Comparison of ENCODE assay signal across 8 cellular contexts in genomic region chr5:65035212-65036206, GRCh38.
DNase-seq lines count a peak whose midpoint lies in the region; ATAC-seq and TF ChIP-seq lines count a peak whose summit lies in the region.

No MANE protein-coding gene starts in this region.

- H3K27me3 Mint-ChIP-seq in WTC11 (ENCODE audit: low read depth), result peaks cover 17% of the 10 kb centered on the region

- TF ChIP-seq CTCF in WTC11 (IDR thresholded peaks at IDR 0.05) (no peak), cardiac fibroblast (IDR thresholded peaks at IDR 0.05; ENCODE audit: low read depth, low read length) (no peak)

- peak overlapping the region; percentile 70 for H3K4me3 Mint-ChIP-seq in WTC11

- POLR2A ChIA-PET in WTC11 (lab: Charles Lee), result interaction anchor here (0.5 to 2.2 kb wide), 6 partner anchors 36 to 529 kb away, joined by 3 to 10 read pairs (median 4); no protein-coding TSS in a partner anchor

- DNase-seq in DMS153 (lab: John Stamatoyannopoulos, UW) (peak; percentile 47), DMS153 treated with DMSO at 0.1 percent for 48 hours (lab: John Stamatoyannopoulos, UW; ENCODE audit: unreplicated experiment) (no peak), NCI-H2196 (lab: John Stamatoyannopoulos, UW; ENCODE audit: unreplicated experiment) (peak; percentile 53), WTC11 (ENCODE audit: low spot score) (peak; percentile 94), cardiac fibroblast (ENCODE audit: low read depth in 2 of 2) (peak; percentile 94 to 98), inferior parietal cortex (ENCODE audit: extremely low spot score) (peak; percentile 85), smooth muscle cell of the brain vasculature (ENCODE audit: low read depth, low spot score) (peak; percentile 67)

- H3K4me1 Mint-ChIP-seq in WTC11, result peaks cover 37% of the 10 kb centered on the region

- peaks cover 14% of the 10 kb centered on the region for H3K9me3 Mint-ChIP-seq in WTC11

- no peaks in the 10 kb centered on the region for H3K36me3 Mint-ChIP-seq in WTC11

- ATAC-seq in HG03025 (IDR thresholded peaks at IDR 0.05; ENCODE audit: low FRiP score, unreplicated experiment), result peak; percentile 85
- ATAC-seq in WTC11, result peak; percentile 88

- peak overlapping the region; percentile 47 to 51 for H3K4me3 ChIP-seq in cardiac fibroblast (replicated peaks in 1 of 2; ENCODE audit: low read depth in 2 of 2, low read length in 2 of 2)

- CTCF ChIA-PET in WTC11 (lab: Charles Lee), result interaction anchor here (0.7 to 1.9 kb wide), 6 partner anchors 66 to 736 kb away, joined by 3 to 7 read pairs (median 4); partner anchors contain the start of gene ADAMTS6

- H3K27ac Mint-ChIP-seq in WTC11, result peak overlapping the region; percentile 96

TF ChIP-seq in WTC11, 78 proteins besides CTCF, POLR2A, EP300 and RAD21 (continues in another document):
- TF ChIP-seq TEAD4 (CRISPR knock-in tag; IDR thresholded peaks at IDR 0.05) (no peak), E2F5 (CRISPR knock-in tag; IDR thresholded peaks at IDR 0.05) (peak; percentile 94), JUN (CRISPR knock-in tag; IDR thresholded peaks at IDR 0.05) (no peak), MLX (CRISPR knock-in tag; IDR thresholded peaks at IDR 0.05) (no peak), PREB (CRISPR knock-in tag; IDR thresholded peaks at IDR 0.05; ENCODE audit: borderline replicate concordance) (no peak), ARID4B (CRISPR knock-in tag; IDR thresholded peaks at IDR 0.05; ENCODE audit: borderline replicate concordance) (peak; percentile 25; the same call in 1 of the 2 replicates), USF2 (CRISPR knock-in tag; IDR thresholded peaks at IDR 0.05) (no peak), NFYB (CRISPR knock-in tag; conservative IDR thresholded peaks at IDR 0.05; ENCODE audit: low read depth) (no peak), KAT7 (CRISPR knock-in tag; IDR thresholded peaks at IDR 0.05; ENCODE audit: borderline replicate concordance) (no peak), TP53 (CRISPR knock-in tag; IDR thresholded peaks at IDR 0.05) (no peak), ZNF232 (CRISPR knock-in tag; IDR thresholded peaks at IDR 0.05) (0 out of 2 replicates have a peak, but pooled peaks have one; percentile 57), ZNF121 (CRISPR knock-in tag; IDR thresholded peaks at IDR 0.05) (no peak), FOXK1 (CRISPR knock-in tag; IDR thresholded peaks at IDR 0.05) (no peak), ATF2 (CRISPR knock-in tag; IDR thresholded peaks at IDR 0.05; ENCODE audit: borderline replicate concordance, low read depth) (no peak), ELF4 (CRISPR knock-in tag; IDR thresholded peaks at IDR 0.05; ENCODE audit: low read depth) (no peak), ZNF263 (CRISPR knock-in tag; IDR thresholded peaks at IDR 0.05; ENCODE audit: low read depth) (no peak), NFATC4 (CRISPR knock-in tag; IDR thresholded peaks at IDR 0.05) (no peak), ZNF416 (CRISPR knock-in tag; IDR thresholded peaks at IDR 0.05) (no peak), ETV6 (CRISPR knock-in tag; IDR thresholded peaks at IDR 0.05) (peak; percentile 89), HMGXB4 (CRISPR knock-in tag; IDR thresholded peaks at IDR 0.05) (no peak; the same call in 1 of the 2 replicates), ATF1 (CRISPR knock-in tag; IDR thresholded peaks at IDR 0.05) (no peak), MXD4 (CRISPR knock-in tag; IDR thresholded peaks at IDR 0.05; ENCODE audit: borderline replicate concordance) (no peak), CREM (CRISPR knock-in tag; IDR thresholded peaks at IDR 0.05) (0 out of 2 replicates have a peak, but pooled peaks have one; percentile 22)
